In genomic region chr16:68070811-68071546, GRCh38 we compare ENCODE assay signal across 11 cellular contexts. TPM values are rescaled to one million over a fixed set of nuclear protein-coding genes. Genes with fewer than 3 reads are reported as not detected.
DNase-seq lines count a peak whose midpoint lies in the region; ATAC-seq and TF ChIP-seq lines count a peak whose summit lies in the region.
"Had no signal": no experiment of that assay in that cellular context is flagged by ENCODE, and none has a peak within 500 bp of the region (broad histone marks: within the 10 kb centered on the region; RNA-seq: fewer than 3 reads in every experiment).

No MANE protein-coding gene starts in this region.

- intact Hi-C loops in CD8-positive, alpha-beta T cell (cut with DNase I, micrococcal nuclease), result loop anchor here in 1 of 2 experiments (1.0 to 5.0 kb wide), 3 partner anchors 14 to 158 kb away; partner anchors contain the start of gene NFATC3
- intact Hi-C loops in heart left ventricle (cut with DNase I), result no loop called here

- peaks cover 83% of the 10 kb centered on the region for H3K4me1 Mint-ChIP-seq in CD8-positive, alpha-beta T cell (ENCODE audit: low read depth)

- H3K4me3 ChIP-seq in CD8-positive, alpha-beta T cell (ENCODE audit: low read depth, low read length), result no peak overlapping the region
- H3K4me3 ChIP-seq in heart left ventricle, result no peak overlapping the region

- H3K4me3 Mint-ChIP-seq in CD8-positive, alpha-beta T cell, result peak overlapping the region; percentile 63

- no peaks in the 10 kb centered on the region for H3K27me3 Mint-ChIP-seq in CD8-positive, alpha-beta T cell (ENCODE audit: low read depth)

- peaks cover 37% of the 10 kb centered on the region for H3K36me3 Mint-ChIP-seq in CD8-positive, alpha-beta T cell

- H3K9me3 ChIP-seq in CD8-positive, alpha-beta T cell (ENCODE audit: low read length), result no peaks in the 10 kb centered on the region
- no peaks in the 10 kb centered on the region for H3K9me3 ChIP-seq in heart left ventricle

- CTCF ChIA-PET in CD8-positive, alpha-beta T cell (lab: Charles Lee), result interaction anchor here (0.6 to 6.4 kb wide), 10 partner anchors 13 to 254 kb away, joined by 3 to 51 read pairs (median 3); partner anchors contain the start of gene NFATC3

- H3K27ac ChIP-seq in CD8-positive, alpha-beta T cell (ENCODE audit: low read depth, low read length), result no peak overlapping the region
- H3K27ac ChIP-seq in heart left ventricle, result peak overlapping the region in 1 of 12 donors; percentile 69
- H3K27ac ChIP-seq in foreskin keratinocyte, result no peak overlapping the region

- no peaks in the 10 kb centered on the region for H3K36me3 ChIP-seq in CD8-positive, alpha-beta T cell (ENCODE audit: insufficient read depth, low read length)
- H3K36me3 ChIP-seq in heart left ventricle, result peaks cover 0 to 64% (median 27%) of the 10 kb centered on the region in 9 donors

- no peak for TF ChIP-seq POLR2A in heart left ventricle (IDR thresholded peaks at IDR 0.05)

- no peaks in the 10 kb centered on the region for H3K27me3 ChIP-seq in CD8-positive, alpha-beta T cell (ENCODE audit: insufficient read depth, low read length)
- H3K27me3 ChIP-seq in heart left ventricle (no peaks in the 10 kb centered on the region), foreskin keratinocyte (no peaks in the 10 kb centered on the region)

- peak in 1 of 7 experiments; percentile 42 for DNase-seq in CD8-positive, alpha-beta T cell
- DNase-seq in NAMALWA (ENCODE audit: low spot score) (peak; percentile 89), left kidney (ENCODE audit: low read depth, low spot score) (peak; percentile 66), heart left ventricle (no peak), globus pallidus (ENCODE audit: low spot score) (no peak), NCI-H345 (lab: John Stamatoyannopoulos, UW) (no peak), foreskin keratinocyte (no peak)

- peak; percentile 24 for ATAC-seq in CD8-positive, alpha-beta T cell
- ATAC-seq in GM19043 (IDR thresholded peaks at IDR 0.05; ENCODE audit: low read depth, unreplicated experiment), result peak; percentile 36
- ATAC-seq in heart left ventricle, result no peak
- no peak for ATAC-seq in foreskin keratinocyte

- TF ChIP-seq CTCF in CD8-positive, alpha-beta T cell (IDR thresholded peaks at IDR 0.05), result no peak
- TF ChIP-seq CTCF in heart left ventricle (IDR thresholded peaks at IDR 0.05) (no peak), foreskin keratinocyte (conservative IDR thresholded peaks at IDR 0.05) (no peak)

- peaks cover 79% of the 10 kb centered on the region for H3K4me1 ChIP-seq in CD8-positive, alpha-beta T cell (ENCODE audit: insufficient read depth, low read length)
- H3K4me1 ChIP-seq in heart left ventricle, result peaks cover 0 to 58% (median 17%) of the 10 kb centered on the region in 12 donors
- peaks cover 7% of the 10 kb centered on the region for H3K4me1 ChIP-seq in foreskin keratinocyte

- no peaks in the 10 kb centered on the region for H3K9me3 Mint-ChIP-seq in CD8-positive, alpha-beta T cell

- 88 to 96% (median 91%) methylated on average over 12 to 14 of the region's 14 CpGs for WGBS in heart left ventricle, 4 donors

- POLR2A ChIA-PET in CD8-positive, alpha-beta T cell (lab: Charles Lee), result interaction anchor here (0.6 to 9.3 kb wide), 6 partner anchors 9 to 175 kb away, joined by 3 to 86 read pairs (median 3); partner anchors contain the start of gene NFATC3

- H3K27ac Mint-ChIP-seq in CD8-positive, alpha-beta T cell, result peak overlapping the region; percentile 88

RNA-seq across cellular contexts. Expression of gene NFATC3, which starts 14.2 kb away (rescaled TPM):
- 10 to 100 TPM; 79.4 to 85.2 TPM for total RNA-seq in CD8-positive, alpha-beta T cell
- total RNA-seq in heart left ventricle (10 to 100 TPM; 20.6 to 35.1 (median 28.8) TPM), foreskin keratinocyte (17.3 and 17.6 TPM in 2 replicates)
- polyA plus RNA-seq in heart left ventricle (10 to 100 TPM in 1 of 2 donors, 1 to 10 TPM in 1; 5.9 to 12.1 TPM), foreskin keratinocyte (5.6 and 6.7 TPM in 2 replicates)

RNA-seq across cellular contexts. Expression of gene DUS2, which starts 47.9 kb away (rescaled TPM):
- total RNA-seq in CD8-positive, alpha-beta T cell, result 1 to 10 TPM; 9.5 TPM
- 10 to 100 TPM in 1 of 9 donors, 1 to 10 TPM in 8; 3.8 to 11.5 (median 7.2) TPM for total RNA-seq in heart left ventricle
- polyA plus RNA-seq in heart left ventricle, result 10 to 100 TPM in 1 of 2 donors, 1 to 10 TPM in 1; 4.5 to 10.4 TPM
- 26.6 and 27.9 TPM in 2 replicates for total RNA-seq in foreskin keratinocyte
- polyA plus RNA-seq in foreskin keratinocyte, result 23.0 and 23.6 TPM in 2 replicates

RNA-seq across cellular contexts. Expression of gene DDX28, which starts 47.9 kb away (rescaled TPM):
- total RNA-seq in CD8-positive, alpha-beta T cell, result 10 to 100 TPM; 18.5 to 20.9 TPM
- total RNA-seq in heart left ventricle (10 to 100 TPM in 2 of 9 donors, 1 to 10 TPM in 7; 4.4 to 11.9 (median 8.8) TPM), foreskin keratinocyte (16.9 and 17.0 TPM in 2 replicates)
- polyA plus RNA-seq in heart left ventricle (10 to 100 TPM in 1 of 2 donors, 1 to 10 TPM in 1; 8.3 to 10.7 TPM), foreskin keratinocyte (16.1 and 16.5 TPM in 2 replicates)

RNA-seq across cellular contexts. Expression of gene DPEP2NB, which starts 55.3 kb away (rescaled TPM):
- not detected for total RNA-seq in CD8-positive, alpha-beta T cell
- total RNA-seq in heart left ventricle (not detected), foreskin keratinocyte (not detected in 2 replicates)
- polyA plus RNA-seq in heart left ventricle (not detected), foreskin keratinocyte (not detected in 2 replicates)
- total RNA-seq: lower leg skin, renal cortical epithelial cell, SK-MEL-5 had no signal

Comparison
In these comparisons a context has a peak if more than half of its experiments do, and no peak if none do; other contexts are left out.
1. ATAC-seq: peak in CD8-positive, alpha-beta T cell (single experiment) and GM19043 (single experiment); none in heart left ventricle (0 of 4) and foreskin keratinocyte (single experiment).
2. DNase-seq: peak in NAMALWA (single experiment) and left kidney (single experiment); none in heart left ventricle (0 of 5), globus pallidus (single experiment), NCI-H345 (single experiment) and foreskin keratinocyte (0 of 2).